Comparison of ENCODE assay signal across 15 cellular contexts in the genomic region with DNA sequence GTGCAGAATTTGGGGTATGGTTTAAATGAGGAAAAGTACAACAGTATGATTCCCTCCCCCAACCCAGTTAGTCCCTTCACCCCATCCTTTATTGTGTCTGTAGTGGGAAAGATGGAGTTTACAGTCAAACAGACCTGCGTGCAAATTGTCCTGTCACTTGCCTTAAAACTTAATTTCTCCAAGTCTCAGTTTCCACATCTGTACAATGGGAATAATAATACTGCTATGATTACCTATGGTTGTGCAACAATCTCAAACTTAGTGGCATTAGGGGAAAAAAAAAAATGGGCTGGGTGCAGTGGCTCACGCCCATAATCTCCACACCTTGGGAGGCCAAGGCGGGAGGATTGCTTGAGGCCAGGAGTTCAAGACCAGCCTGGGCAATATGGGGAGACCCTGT. TPM values are rescaled to one million over a fixed set of nuclear protein-coding genes. Genes with fewer than 3 reads are reported as not detected.
DNase-seq lines count a peak whose midpoint lies in the region; ATAC-seq, FAIRE-seq and TF ChIP-seq lines count a peak whose summit lies in the region.
"Had no signal": no experiment of that assay in that cellular context is flagged by ENCODE, and none has a peak within 500 bp of the region (broad histone marks: within the 10 kb centered on the region; RNA-seq: fewer than 3 reads in every experiment).

No MANE protein-coding gene starts in this region.

- ATAC-seq in HepG2 (no peak), right lobe of liver (no peak), K562 (no peak), HG03196 (IDR thresholded peaks at IDR 0.05; ENCODE audit: unreplicated experiment) (no peak)
- ATAC-seq: GM12878 had no signal

- H3K27ac ChIP-seq in HepG2 (ENCODE audit: extremely low read length, insufficient read depth, low read length) (no peak overlapping the region), right lobe of liver (no peak overlapping the region), K562 (ENCODE audit: extremely low read depth, low read depth, low read length) (no peak overlapping the region), spleen (no peak overlapping the region)
- H3K27ac ChIP-seq: 22Rv1, BLaER1 had no signal

- no peak for DNase-seq in HepG2 (ENCODE audit: low spot score)
- no peak for DNase-seq in right lobe of liver
- no peak for DNase-seq in K562 (ENCODE audit: extremely low read depth in 1 of 4, low spot score in 3 of 4)
- no peak for DNase-seq in NCI-H446 (lab: John Stamatoyannopoulos, UW)
- DNase-seq in spleen, result no peak
- no peak for DNase-seq in NCI-H128 (lab: John Stamatoyannopoulos, UW; ENCODE audit: unreplicated experiment)
- DNase-seq: CD4-positive, alpha-beta memory T cell; GF-D8 had no signal

- TF ChIP-seq RAD21 in HepG2 (CRISPR knock-in tag; IDR thresholded peaks at IDR 0.05), result no peak
- TF ChIP-seq RAD21 in K562 (CRISPR knock-in tag; conservative IDR thresholded peaks at IDR 0.05 in 1 of 2, IDR thresholded peaks at IDR 0.05 in 1 of 2), result no peak

- H3K9me3 ChIP-seq in HepG2 (ENCODE audit: low read length) (no peaks in the 10 kb centered on the region), right lobe of liver (no peaks in the 10 kb centered on the region), K562 (replicated peaks; ENCODE audit: control insufficient read depth, insufficient read depth, low read depth, low read length) (no peaks in the 10 kb centered on the region), spleen (no peaks in the 10 kb centered on the region)
- H3K9me3 ChIP-seq: BLaER1, HAP-1 had no signal

- BruUV-seq in HepG2 (replicated peaks; lab: Mats Ljungman, UMichigan) (no TSS peak), K562 (replicated peaks; lab: Mats Ljungman, UMichigan) (no TSS peak)

- H3K27ac Mint-ChIP-seq in nephron, result peak overlapping the region in 2 of 3 experiments; percentile 3 to 85
- H3K27ac Mint-ChIP-seq: CD14-positive monocyte; CD4-positive, alpha-beta memory T cell had no signal

- CTCF ChIA-PET in HepG2 (lab: Yijun Ruan, JAX; ENCODE audit: low intra/inter-chr PET ratio, low total read pairs), result no interaction called here
- CTCF ChIA-PET in K562 (lab: Yijun Ruan, JAX; ENCODE audit: low intra/inter-chr PET ratio), result no interaction called here

- no peak overlapping the region for H3K4me3 Mint-ChIP-seq in nephron
- H3K4me3 Mint-ChIP-seq: CD14-positive monocyte; CD4-positive, alpha-beta memory T cell had no signal

- H3K9me3 Mint-ChIP-seq in nephron, result no peaks in the 10 kb centered on the region
- H3K9me3 Mint-ChIP-seq: CD4-positive, alpha-beta memory T cell had no signal

- no peaks in the 10 kb centered on the region for H3K9me1 ChIP-seq in K562 (ENCODE audit: control insufficient read depth, insufficient read depth, low read length)

- peaks cover 36% of the 10 kb centered on the region for H3K4me1 Mint-ChIP-seq in nephron
- H3K4me1 Mint-ChIP-seq: CD14-positive monocyte; CD4-positive, alpha-beta memory T cell had no signal

- intact Hi-C loops in HepG2 (cut with micrococcal nuclease; ENCODE audit: unreplicated experiment), result no loop called here
- intact Hi-C loops in right lobe of liver (cut with DNase I), result no loop called here
- intact Hi-C loops in K562 (cut with micrococcal nuclease), result no loop called here
- intact Hi-C loops in spleen (cut with DNase I; ENCODE audit: low total_unique reads), result no loop called here

- 78% methylated on average over 3 of the region's 3 CpGs for WGBS in HepG2 (ENCODE audit: low lambda C conversion rate)
- WGBS in right lobe of liver (ENCODE audit: insufficient coverage, low coverage, low lambda C conversion rate, missing lambda C conversion rate), result 76% methylated on average over 3 of the region's 3 CpGs
- 16% methylated on average over 3 of the region's 3 CpGs for WGBS in K562 (ENCODE audit: insufficient coverage, low coverage, missing lambda C conversion rate)
- WGBS in spleen, 5 donors, result 90 to 99% (median 94%) methylated on average over 3 of the region's 3 CpGs

- H3K4me3 ChIP-seq in HepG2 (replicated peaks in 1 of 3; ENCODE audit: insufficient read depth in 1 of 3, low read depth in 2 of 3, low read length in 3 of 3), result no peak overlapping the region
- H3K4me3 ChIP-seq in right lobe of liver, result no peak overlapping the region
- H3K4me3 ChIP-seq in K562, result no peak overlapping the region
- no peak overlapping the region for H3K4me3 ChIP-seq in spleen
- H3K4me3 ChIP-seq: BLaER1, GM12878, HAP-1 had no signal

- TF ChIP-seq CTCF in HepG2 (CRISPR knock-in tag; IDR thresholded peaks at IDR 0.05) (no peak), right lobe of liver (IDR thresholded peaks at IDR 0.05) (no peak), K562 (IDR thresholded peaks at IDR 0.05 in 2 of 3, conservative IDR thresholded peaks at IDR 0.05 in 1 of 3; ENCODE audit: insufficient read depth in 2 of 3, low read depth in 1 of 3, low read length in 3 of 3) (no peak), nephron (IDR thresholded peaks at IDR 0.05; ENCODE audit: unreplicated experiment in 3 of 3) (no peak), spleen (IDR thresholded peaks at IDR 0.05 in 8 of 11, conservative IDR thresholded peaks at IDR 0.05 in 3 of 11) (no peak)

- TF ChIP-seq EP300 in HepG2 (IDR thresholded peaks at IDR 0.05; ENCODE audit: low read depth in 2 of 2, low read length in 2 of 2) (no peak), HepG2 (CRISPR knock-in tag; IDR thresholded peaks at IDR 0.05; ENCODE audit: borderline replicate concordance) (no peak), K562 (IDR thresholded peaks at IDR 0.05; ENCODE audit: low read length) (no peak)

- peaks cover 4% of the 10 kb centered on the region for H3K27me3 Mint-ChIP-seq in nephron (ENCODE audit: low read depth)

- POLR2A ChIA-PET in HepG2 (lab: Yijun Ruan, JAX), result no interaction called here
- POLR2A ChIA-PET in K562 (lab: Yijun Ruan, JAX), result interaction anchor here (0.6 kb wide), 1 partner anchor 36 kb away, joined by 3 read pairs; no protein-coding TSS in a partner anchor

- H4K20me1 ChIP-seq in HepG2 (ENCODE audit: insufficient read depth, low read length) (no peaks in the 10 kb centered on the region), K562 (replicated peaks; ENCODE audit: control insufficient read depth, insufficient read depth, low read length) (no peaks in the 10 kb centered on the region)
- H4K20me1 ChIP-seq: BLaER1 had no signal

- in situ Hi-C loops in HepG2 (cut with HindIII; ENCODE audit: extremely low pct_ligation_motif_present, low pct_unique_long_range_greater_than_20kb), result no loop called here
- in situ Hi-C loops in K562 (cut with MboI), result no loop called here

- no peaks in the 10 kb centered on the region for H3K36me3 Mint-ChIP-seq in nephron (ENCODE audit: low read depth)
- H3K36me3 Mint-ChIP-seq: CD14-positive monocyte; CD4-positive, alpha-beta memory T cell had no signal

- H3K36me3 ChIP-seq in HepG2 (replicated peaks in 1 of 2; ENCODE audit: control insufficient read depth in 1 of 2, insufficient read depth in 2 of 2, low read length in 2 of 2), result no peaks in the 10 kb centered on the region
- H3K36me3 ChIP-seq in right lobe of liver, result no peaks in the 10 kb centered on the region
- no peaks in the 10 kb centered on the region for H3K36me3 ChIP-seq in K562 (ENCODE audit: control insufficient read depth, insufficient read depth, low read length)
- H3K36me3 ChIP-seq in spleen, result no peaks in the 10 kb centered on the region
- H3K36me3 ChIP-seq: BLaER1, HAP-1 had no signal

- H3K4me1 ChIP-seq in HepG2 (ENCODE audit: insufficient read depth, low read length) (peaks cover 36% of the 10 kb centered on the region), right lobe of liver (no peaks in the 10 kb centered on the region), K562 (replicated peaks in 1 of 2; ENCODE audit: control insufficient read depth in 2 of 2, insufficient read depth in 2 of 2, low read length in 2 of 2) (no peaks in the 10 kb centered on the region; a peak in 2 of 5 replicates), spleen (no peaks in the 10 kb centered on the region)

- H3K4me2 ChIP-seq in HepG2 (ENCODE audit: low read depth, low read length) (no peak overlapping the region), K562 (ENCODE audit: insufficient read depth, low read length) (no peak overlapping the region)
- H3K4me2 ChIP-seq: BLaER1 had no signal

- H3K79me2 ChIP-seq in HepG2 (ENCODE audit: insufficient read depth, low read length) (no peaks in the 10 kb centered on the region), K562 (ENCODE audit: control insufficient read depth, insufficient read depth, low read length) (no peaks in the 10 kb centered on the region)

- H3K27me3 ChIP-seq in HepG2 (ENCODE audit: control insufficient read depth in 1 of 2, insufficient read depth in 2 of 2, low read length in 2 of 2) (no peaks in the 10 kb centered on the region), right lobe of liver (no peaks in the 10 kb centered on the region), K562 (ENCODE audit: control insufficient read depth in 2 of 2, insufficient read depth in 2 of 2, low read length in 2 of 2) (no peaks in the 10 kb centered on the region), spleen (replicated peaks in 1 of 7) (peaks cover 0 to 11% (median 0%) of the 10 kb centered on the region in 7 donors)
- H3K27me3 ChIP-seq: BLaER1 had no signal

- FAIRE-seq in HepG2 (lab: Jason Lieb, UNC), result no peak
- FAIRE-seq in K562 (lab: Jason Lieb, UNC), result no peak
- FAIRE-seq: GM12878 had no signal

- TF ChIP-seq POLR2A in HepG2 (IDR thresholded peaks at IDR 0.05; ENCODE audit: insufficient read depth in 1 of 2, low read depth in 2 of 2, low read length in 2 of 2) (no peak), right lobe of liver (IDR thresholded peaks at IDR 0.05) (no peak), K562 (conservative IDR thresholded peaks at IDR 0.05) (no peak), spleen (IDR thresholded peaks at IDR 0.05) (no peak)

- H3K9ac ChIP-seq in HepG2 (ENCODE audit: insufficient read depth, low read depth, low read length), result no peak overlapping the region
- H3K9ac ChIP-seq in K562 (ENCODE audit: insufficient read depth in 1 of 2, low read depth in 2 of 2, low read length in 2 of 2), result no peak overlapping the region
- H3K9ac ChIP-seq: BLaER1 had no signal

- no peak overlapping the region for H2AFZ ChIP-seq in HepG2 (ENCODE audit: low read length)
- no peak overlapping the region for H2AFZ ChIP-seq in K562 (ENCODE audit: low read depth, low read length)

RNA-seq across cellular contexts. Expression of a gene that starts 35.8 kb away (rescaled TPM):
- total RNA-seq in HepG2 (2016; rRNA removed; fragmentation: Illumina TruSeq; extraction: Trizol) (162 and 212 TPM in 2 replicates), right lobe of liver (100 to 1,000 TPM; 101 to 192 (median 123) TPM), K562 (2014; rRNA removed) (102 and 124 TPM in 2 replicates), K562 (2014; rRNA removed; fragmentation: Illumina TruSeq; extraction: Trizol) (89.1 and 102 TPM in 2 replicates), K562 (2015; rRNA removed; fragmentation: Illumina TruSeq; extraction: Trizol) (89.8 and 90.0 TPM in 2 replicates), K562 (2021) (105 and 117 TPM in 2 replicates), spleen (100 to 1,000 TPM; 153 to 313 (median 205) TPM)
- 34.3 and 40.0 TPM in 2 replicates for total RNA-seq in HepG2 (2016; cell fraction: cytosol; rRNA removed; fragmentation: Illumina TruSeq; extraction: Trizol; ENCODE audit: low read depth)
- total RNA-seq in HepG2 (2016; cell fraction: insoluble cytoplasmic fraction; rRNA removed; fragmentation: Illumina TruSeq; extraction: Trizol), result 166 and 189 TPM in 2 replicates
- total RNA-seq in HepG2 (2016; cell fraction: membrane; rRNA removed; fragmentation: Illumina TruSeq; extraction: Trizol), result 32.3 and 34.9 TPM in 2 replicates
- total RNA-seq in HepG2 (2016; cell fraction: nucleus; rRNA removed; fragmentation: Illumina TruSeq; extraction: Trizol), result 120 and 139 TPM in 2 replicates
- polyA plus RNA-seq in HepG2 (2011; rRNA removed) (66.8 and 72.4 TPM in 2 replicates), K562 (2011; rRNA removed) (29.6 and 32.5 TPM in 2 replicates), K562 (2014; fragmentation: Illumina TruSeq; extraction: Trizol) (101 and 107 TPM in 2 replicates), K562 (2014; fragmentation: Nextera tagmentation; extraction: Ambion mirVana) (10 to 100 TPM; 72.8 to 76.5 TPM), K562 (2014; rRNA removed) (59.6 and 72.3 TPM in 2 replicates), spleen (10 to 100 TPM; 26.7 to 59.7 (median 27.7) TPM)
- 78.6 and 78.9 TPM in 2 replicates for polyA plus RNA-seq in HepG2 (2011; cell fraction: cytosol; rRNA removed)
- 101 and 107 TPM in 2 replicates for polyA plus RNA-seq in HepG2 (2011; cell fraction: nucleus; rRNA removed)
- polyA plus RNA-seq in HepG2 (2012), result 129 and 131 TPM in 2 replicates
- 5.9 and 7.5 TPM in 2 replicates for polyA plus RNA-seq in HepG2 (2016; cell fraction: cytosol; fragmentation: Illumina TruSeq; extraction: Trizol; ENCODE audit: low read depth)
- polyA plus RNA-seq in HepG2 (2016; cell fraction: insoluble cytoplasmic fraction; fragmentation: Illumina TruSeq; extraction: Trizol; ENCODE audit: low read depth), result 153 and 162 TPM in 2 replicates
- polyA plus RNA-seq in HepG2 (2016; cell fraction: membrane; fragmentation: Illumina TruSeq; extraction: Trizol; ENCODE audit: low read depth), result 14.8 and 19.2 TPM in 2 replicates
- polyA plus RNA-seq in HepG2 (2016; cell fraction: nucleus; fragmentation: Illumina TruSeq; extraction: Trizol; ENCODE audit: insufficient read depth, low read depth), result 115 and 117 TPM in 2 replicates
- 101 and 109 TPM in 2 replicates for polyA minus RNA-seq in HepG2 (2011; rRNA and poly(A)+ RNA removed; ENCODE audit: low replicate concordance)
- 115 and 142 TPM in 2 replicates for polyA minus RNA-seq in HepG2 (2011; cell fraction: cytosol; rRNA and poly(A)+ RNA removed)
- polyA minus RNA-seq in HepG2 (2011; cell fraction: nucleus; rRNA and poly(A)+ RNA removed), result 116 and 117 TPM in 2 replicates
- total RNA-seq in K562 (2011; cell fraction: chromatin; rRNA removed; ENCODE audit: low replicate concordance), result 91.6 and 154 TPM in 2 replicates
- total RNA-seq in K562 (2011; cell fraction: nucleolus; rRNA removed), result 41.4 and 47.6 TPM in 2 replicates
- 67.2 and 98.1 TPM in 2 replicates for total RNA-seq in K562 (2011; cell fraction: nucleoplasm; rRNA removed)
- 44.7 and 48.7 TPM in 2 replicates for polyA plus RNA-seq in K562 (2011; cell fraction: cytosol; rRNA removed)
- polyA plus RNA-seq in K562 (2011; cell fraction: nucleus; rRNA removed), result 57.0 and 67.8 TPM in 2 replicates
- polyA plus RNA-seq in K562 (2012), result 103 and 163 TPM in 2 replicates
- 47.1 and 55.3 TPM in 2 replicates for polyA minus RNA-seq in K562 (2011; rRNA and poly(A)+ RNA removed)
- 94.4 and 124 TPM in 2 replicates for polyA minus RNA-seq in K562 (2011; cell fraction: cytosol; rRNA and poly(A)+ RNA removed)
- polyA minus RNA-seq in K562 (2011; cell fraction: nucleus; rRNA and poly(A)+ RNA removed), result 31.5 and 43.1 TPM in 2 replicates
